In genomic region chr6:8549381-8549780, GRCh38 we compare ENCODE assay signal across 25 cellular contexts.
"Had no signal": no experiment of that assay in that cellular context is flagged by ENCODE, and none has a peak within 500 bp of the region (broad histone marks: within the 10 kb centered on the region; RNA-seq: fewer than 3 reads in every experiment).

No MANE protein-coding gene starts in this region.

- DNase-seq: activated CD4-positive, alpha-beta T cell treated with anti-CD3 and anti-CD28 coated beads for 1 hour; activated gamma-delta T cell treated with Interleukin-2 at 50 U/mL for 16 hours; activated T-cell treated with anti-CD3 and anti-CD28 coated beads, Interleukin-2, amount 50 U/mL, for 1 hour; aorta; brain microvascular endothelial cell; caudate nucleus; dermis blood vessel endothelial cell; effector CD8-positive, alpha-beta T cell; glutamatergic neuron; hippocampal formation; left cardiac atrium; mesenchymal stem cell; naive thymus-derived CD4-positive, alpha-beta T cell; ovary; stimulated activated CD4-positive, alpha-beta T cell treated with anti-CD3 and anti-CD28 coated beads, Interleukin-12 subunit alpha, Interleukin-12 subunit beta, amount 100 ng/mL, for 4 hours; stimulated activated CD4-positive, alpha-beta T cell treated with anti-CD3 and anti-CD28 coated beads, Interleukin-4, amount 100 ng/mL, for 4 hours; stimulated activated naive CD8-positive, alpha-beta T cell treated with anti-CD3 and anti-CD28 coated beads, Interleukin-15, amount 100 ng/mL, for 72 hours had no signal

- H3K27me3 Mint-ChIP-seq: stimulated activated naive CD8-positive, alpha-beta T cell treated with anti-CD3 and anti-CD28 coated beads, Interleukin-15, amount 100 ng/mL, for 72 hours had no signal

- H3K4me3 Mint-ChIP-seq: activated naive CD4-positive, alpha-beta T cell treated with anti-CD3 and anti-CD28 coated beads, Interleukin-2, amount 50 U/mL, for 24 hours; naive thymus-derived CD4-positive, alpha-beta T cell; neural progenitor cell; stimulated activated naive CD8-positive, alpha-beta T cell treated with anti-CD3 and anti-CD28 coated beads, Interleukin-15, amount 100 ng/mL, for 72 hours had no signal

- H3K36me3 Mint-ChIP-seq: activated naive CD4-positive, alpha-beta T cell treated with anti-CD3 and anti-CD28 coated beads, Interleukin-2, amount 50 U/mL, for 24 hours; naive thymus-derived CD4-positive, alpha-beta T cell; neural progenitor cell had no signal

- ATAC-seq: foreskin keratinocyte; left cardiac atrium; naive thymus-derived CD4-positive, alpha-beta T cell; stimulated activated naive CD8-positive, alpha-beta T cell treated with anti-CD3 and anti-CD28 coated beads, Interleukin-15, amount 100 ng/mL, for 72 hours had no signal

- H3K9me3 Mint-ChIP-seq: activated naive CD4-positive, alpha-beta T cell treated with anti-CD3 and anti-CD28 coated beads, Interleukin-2, amount 50 U/mL, for 24 hours; neural progenitor cell; stimulated activated naive CD8-positive, alpha-beta T cell treated with anti-CD3 and anti-CD28 coated beads, Interleukin-15, amount 100 ng/mL, for 72 hours had no signal

- H3K27me3 ChIP-seq: brain microvascular endothelial cell, foreskin keratinocyte, neural progenitor cell, ovary, suprapubic skin, tibial nerve, vagina had no signal

- H3K9me3 ChIP-seq: ovary, prostate gland, suprapubic skin, tibial nerve, vagina had no signal

- H3K4me1 Mint-ChIP-seq: activated naive CD4-positive, alpha-beta T cell treated with anti-CD3 and anti-CD28 coated beads, Interleukin-2, amount 50 U/mL, for 24 hours; naive thymus-derived CD4-positive, alpha-beta T cell; neural progenitor cell; stimulated activated naive CD8-positive, alpha-beta T cell treated with anti-CD3 and anti-CD28 coated beads, Interleukin-15, amount 100 ng/mL, for 72 hours had no signal

- H3K4me1 ChIP-seq: foreskin keratinocyte, neural progenitor cell, prostate gland, tibial nerve, vagina had no signal

- H3K4me3 ChIP-seq: neural progenitor cell, ovary, prostate gland, suprapubic skin, tibial nerve, vagina had no signal

- H3K36me3 ChIP-seq: brain microvascular endothelial cell, neural progenitor cell, ovary, prostate gland, suprapubic skin, tibial nerve, vagina had no signal

- H3K27ac Mint-ChIP-seq: activated naive CD4-positive, alpha-beta T cell treated with anti-CD3 and anti-CD28 coated beads, Interleukin-2, amount 50 U/mL, for 24 hours; naive thymus-derived CD4-positive, alpha-beta T cell; neural progenitor cell; stimulated activated naive CD8-positive, alpha-beta T cell treated with anti-CD3 and anti-CD28 coated beads, Interleukin-15, amount 100 ng/mL, for 72 hours had no signal

- H3K27ac ChIP-seq: brain microvascular endothelial cell, foreskin keratinocyte, neural progenitor cell, ovary, prostate gland, suprapubic skin, tibial nerve, vagina, VCaP had no signal
